In genomic region chr5:43105369-43106289, GRCh38 we compare ENCODE assay signal across 8 cellular contexts. TPM values are rescaled to one million over a fixed set of nuclear protein-coding genes. Genes with fewer than 3 reads are reported as not detected.
A peak's percentile ranks its signal among the peaks of the same experiment; 100 is the strongest.
DNase-seq lines count a peak whose midpoint lies in the region; ATAC-seq and TF ChIP-seq lines count a peak whose summit lies in the region.

No MANE protein-coding gene starts in this region.

- H3F3A ChIP-seq in OCI-LY1 (ENCODE audit: insufficient read depth, low read length), result no peaks in the 10 kb centered on the region

- 0% methylated on average over 6 of the region's 20 CpGs; no CpG with 5 or more reads in 1 of the 2 experiments for WGBS in IMR-90 (ENCODE audit: extremely low coverage in 2 of 2, insufficient read length in 1 of 2), 2 experiments

- CTCF ChIA-PET in IMR-90 (lab: Yijun Ruan, JAX), result interaction anchor here (0.6 to 2.5 kb wide), 10 partner anchors 8 to 284 kb away, joined by 3 to 22 read pairs (median 6); partner anchors contain the start of gene ZNF131

- TF ChIP-seq CTCF in IMR-90 (conservative IDR thresholded peaks at IDR 0.05; ENCODE audit: low read depth, low read length) (peak; percentile 100; the same call in 1 of the 2 replicates), OCI-LY1 (IDR thresholded peaks at IDR 0.05; ENCODE audit: low read length) (peak; percentile 100), epithelial cell of esophagus (IDR thresholded peaks at IDR 0.05; ENCODE audit: insufficient read depth, low read depth, low read length, missing control alignments) (peak; percentile 100), mucosa of descending colon (IDR thresholded peaks at IDR 0.05) (peak; percentile 97)

- ATAC-seq in GM21529 (IDR thresholded peaks at IDR 0.05; ENCODE audit: unreplicated experiment) (peak; percentile 94), IMR-90 (ENCODE audit: low read depth) (peak; percentile 94), mucosa of descending colon (peak; percentile 99)

- H2AK9ac ChIP-seq in IMR-90 (replicated peaks; ENCODE audit: low read depth, low read length, poor library complexity), result peak overlapping the region; percentile 21

- peak overlapping the region; percentile 88 for H2AFZ ChIP-seq in IMR-90 (replicated peaks; ENCODE audit: low read length, poor library complexity)
- H2AFZ ChIP-seq in OCI-LY1 (ENCODE audit: low read length), result peak overlapping the region; percentile 84; the same call in 1 of the 2 replicates

- peak overlapping the region; percentile 65 to 79 for H4K8ac ChIP-seq in IMR-90 (ENCODE audit: low read depth in 2 of 2, low read length in 2 of 2)

- peak overlapping the region; percentile 77; the same call in 1 of the 2 replicates for H3K23ac ChIP-seq in IMR-90 (ENCODE audit: low read depth, low read length)

- H3K4me3 ChIP-seq in IMR-90 (ENCODE audit: insufficient read depth, low read depth, low read length) (peak overlapping the region; percentile 40), OCI-LY1 (ENCODE audit: low read depth, low read length, poor library complexity, severe bottlenecking) (peak overlapping the region; percentile 58), epithelial cell of esophagus (ENCODE audit: low read length) (peak overlapping the region; percentile 51), mucosa of descending colon (no peak overlapping the region)

- dilution Hi-C loops in IMR-90 (cut with HindIII; ENCODE audit: low sequenced_read_pairs, unreplicated experiment), result no loop called here

- H2BK20ac ChIP-seq in IMR-90 (ENCODE audit: low read depth, low read length), result peak overlapping the region; percentile 67

- peak; percentile 66 for DNase-seq in DMS114 treated with DMSO at 0.1 percent for 48 hours (lab: John Stamatoyannopoulos, UW; ENCODE audit: unreplicated experiment)
- peak; percentile 96 for DNase-seq in IMR-90
- DNase-seq in activated T-cell treated with anti-CD3 and anti-CD28 coated beads for 1 hour (ENCODE audit: low read depth), result peak; percentile 87
- peak; percentile 93 for DNase-seq in epithelial cell of esophagus (ENCODE audit: low read depth)
- DNase-seq in mucosa of descending colon, result peak; percentile 88 to 95 (median 92)
- DNase-seq in stimulated activated CD8-positive, alpha-beta memory T cell treated with anti-CD3 and anti-CD28 coated beads, Interleukin-4, amount 100 ng/mL, for 1 hour (ENCODE audit: low read depth in 2 of 2, low spot score in 1 of 2), result peak; percentile 77 to 81

- peak overlapping the region; percentile 49 for H4K91ac ChIP-seq in IMR-90 (ENCODE audit: insufficient read depth, low read depth, low read length)

- 0 out of 4 replicates have a peak, but pooled peaks cover 0 to 5% of the 10 kb centered on the region in 2 experiments for H3K79me1 ChIP-seq in IMR-90 (ENCODE audit: low read depth in 1 of 2, low read length in 2 of 2)

- peak overlapping the region; percentile 77; the same call in 1 of the 3 replicates for H2BK15ac ChIP-seq in IMR-90 (ENCODE audit: low read depth, low read length)

- in situ Hi-C loops in IMR-90 (cut with MboI; ENCODE audit: low sequenced_read_pairs), result loop anchor here (10.0 to 25.0 kb wide), 2 partner anchors 207 to 279 kb away; partner anchors contain the start of gene HMGCS1

- H3K4me1 ChIP-seq in IMR-90 (ENCODE audit: control insufficient read depth, insufficient read depth, low read length) (peaks cover 1% of the 10 kb centered on the region; the same call in 1 of the 2 replicates), OCI-LY1 (ENCODE audit: insufficient read depth, low read length, severe bottlenecking) (peaks cover 18% of the 10 kb centered on the region), mucosa of descending colon (ENCODE audit: low read depth) (no peaks in the 10 kb centered on the region)

- no peak for TF ChIP-seq POLR2A in IMR-90 (IDR thresholded peaks at IDR 0.05; ENCODE audit: low read depth, low read length)

- H2BK120ac ChIP-seq in IMR-90 (ENCODE audit: low read depth, low read length), result peak overlapping the region; percentile 84

- H3K18ac ChIP-seq in IMR-90 (ENCODE audit: low read depth, low read length), result peak overlapping the region; percentile 59; the same call in 1 of the 2 replicates

- H3K4me2 ChIP-seq in IMR-90 (ENCODE audit: low read depth, low read length), result peak overlapping the region; percentile 89
- peak overlapping the region; percentile 88 for H3K4me2 ChIP-seq in OCI-LY1 (ENCODE audit: low read length)

- H3K9me3 ChIP-seq in IMR-90 (ENCODE audit: control insufficient read depth, insufficient read depth, low read length), result no peaks in the 10 kb centered on the region
- no peaks in the 10 kb centered on the region for H3K9me3 ChIP-seq in OCI-LY1 (ENCODE audit: low read length)
- no peaks in the 10 kb centered on the region for H3K9me3 ChIP-seq in mucosa of descending colon

- H3K9me1 ChIP-seq in IMR-90 (ENCODE audit: insufficient read depth, low read length), result peaks cover 5% of the 10 kb centered on the region; the same call in 1 of the 2 replicates

- H4K5ac ChIP-seq in IMR-90 (ENCODE audit: low read depth, low read length), result peak overlapping the region; percentile 38

- H3K4ac ChIP-seq in IMR-90 (ENCODE audit: low read depth, low read length), result peak overlapping the region; percentile 79

- H3K79me2 ChIP-seq in OCI-LY1 (ENCODE audit: insufficient read depth, low read length), result no peaks in the 10 kb centered on the region

- H3K9ac ChIP-seq in IMR-90 (ENCODE audit: low read depth, low read length), result peak overlapping the region; percentile 64
- peak overlapping the region; percentile 57 for H3K9ac ChIP-seq in OCI-LY1 (ENCODE audit: low read length)

- H3K9me2 ChIP-seq in OCI-LY1 (ENCODE audit: low read depth, low read length), result no peaks in the 10 kb centered on the region

- H3K56ac ChIP-seq in IMR-90 (ENCODE audit: extremely low read depth, insufficient read depth, low read length), result peak overlapping the region; percentile 57; the same call in 1 of the 2 replicates

- H4K20me1 ChIP-seq in IMR-90 (ENCODE audit: insufficient read depth, low read length), result no peaks in the 10 kb centered on the region; the same call in 1 of the 2 replicates
- no peaks in the 10 kb centered on the region for H4K20me1 ChIP-seq in OCI-LY1 (ENCODE audit: insufficient read depth, low read length)

- H3K27ac ChIP-seq in IMR-90 (ENCODE audit: insufficient read depth, low read length) (peak overlapping the region; percentile 66), OCI-LY1 (ENCODE audit: low read depth, low read length, poor library complexity, severe bottlenecking) (no peak overlapping the region)

- TF ChIP-seq RAD21 in IMR-90 (IDR thresholded peaks at IDR 0.05; ENCODE audit: low read length), result peak; percentile 83

- H3K36me3 ChIP-seq in IMR-90 (ENCODE audit: control insufficient read depth, insufficient read depth, low read length), result no peaks in the 10 kb centered on the region
- H3K36me3 ChIP-seq in OCI-LY1 (ENCODE audit: insufficient read depth, low read length), result no peaks in the 10 kb centered on the region
- H3K36me3 ChIP-seq in mucosa of descending colon (ENCODE audit: low read depth), result no peaks in the 10 kb centered on the region

- intact Hi-C loops in IMR-90 (cut with micrococcal nuclease), result loop anchor here (1.0 to 5.0 kb wide), 6 partner anchors 39 to 377 kb away; partner anchors contain the start of genes ANXA2R and TMEM267
- intact Hi-C loops in mucosa of descending colon (cut with DNase I, micrococcal nuclease), result no loop called here

- H2AK5ac ChIP-seq in IMR-90 (ENCODE audit: low read depth, low read length), result peak overlapping the region; percentile 45; the same call in 1 of the 2 replicates

- no TSS peak for BruUV-seq in IMR-90 (replicated peaks; lab: Mats Ljungman, UMichigan)

- POLR2A ChIA-PET in IMR-90 (lab: Charles Lee; ENCODE audit: unreplicated experiment), result no interaction called here

- H2BK5ac ChIP-seq in IMR-90 (ENCODE audit: low read depth, low read length, poor library complexity, severe bottlenecking), result peak overlapping the region; percentile 65

- peak overlapping the region; percentile 70 for H3K14ac ChIP-seq in IMR-90 (replicated peaks; ENCODE audit: low read depth, low read length)

- H3K27me3 ChIP-seq in IMR-90 (ENCODE audit: control insufficient read depth, insufficient read depth, low read length) (no peaks in the 10 kb centered on the region), OCI-LY1 (ENCODE audit: insufficient read depth, low read length) (no peaks in the 10 kb centered on the region)

TF ChIP-seq in IMR-90, 13 proteins besides CTCF, POLR2A, EP300 and RAD21:
- TF ChIP-seq MAZ (IDR thresholded peaks at IDR 0.05; ENCODE audit: borderline replicate concordance, low read depth, low read length) (peak; percentile 26; the same call in 1 of the 2 replicates), CHD1 (IDR thresholded peaks at IDR 0.05; ENCODE audit: low read depth, low read length) (no peak), CEBPB (IDR thresholded peaks at IDR 0.05; ENCODE audit: low read depth, low read length) (peak; percentile 1; the same call in 1 of the 2 replicates), SMC3 (IDR thresholded peaks at IDR 0.05; ENCODE audit: low read depth, low read length) (peak; percentile 94)
TF ChIP-seq in IMR-90: peak in this region for 3.

RNA-seq across cellular contexts. Expression of gene ZNF131, which starts 15.1 kb away (rescaled TPM):
- total RNA-seq in IMR-90 (2012; rRNA removed) (36.2 and 47.8 TPM in 2 replicates), mucosa of descending colon (10 to 100 TPM; 26.5 to 32.6 (median 31.2) TPM)
- polyA plus RNA-seq in IMR-90 (2012; rRNA removed), result 19.3 and 23.5 TPM in 2 replicates
- 7.0 and 7.7 TPM in 2 replicates for polyA plus RNA-seq in IMR-90 (2012; cell fraction: cytosol; rRNA removed)
- 9.7 and 45.5 TPM in 2 replicates for polyA plus RNA-seq in IMR-90 (2012; cell fraction: nucleus; rRNA removed; ENCODE audit: low replicate concordance)
